In genomic region chr1:210608766-210609165, GRCh38 we compare ENCODE assay signal across 26 cellular contexts.
"Had no signal": no experiment of that assay in that cellular context is flagged by ENCODE, and none has a peak within 500 bp of the region (broad histone marks: within the 10 kb centered on the region; RNA-seq: fewer than 3 reads in every experiment).

No MANE protein-coding gene starts in this region.

- H3K9me3 ChIP-seq: esophagus squamous epithelium, gastrocnemius medialis, left lung had no signal

- H3K27ac ChIP-seq: epithelial cell of prostate, esophagus squamous epithelium, gastrocnemius medialis, heart right ventricle, left lung, lower lobe of right lung had no signal

- H3K4me3 ChIP-seq: esophagus squamous epithelium, gastrocnemius medialis, heart right ventricle, left lung, lower lobe of right lung had no signal

- H3K4me1 Mint-ChIP-seq: endodermal cell; naive thymus-derived CD4-positive, alpha-beta T cell; natural killer cell had no signal

- FAIRE-seq: islet of Langerhans, keratinocyte had no signal

- ATAC-seq: effector memory CD8-positive, alpha-beta T cell; esophagus mucosa; gastrocnemius medialis; heart right ventricle; left cardiac atrium; left lung; left ventricle myocardium superior; lower lobe of right lung; naive thymus-derived CD4-positive, alpha-beta T cell; natural killer cell had no signal

- DNase-seq: cortex of kidney; effector CD8-positive, alpha-beta T cell; effector memory CD8-positive, alpha-beta T cell; endodermal cell; erythroblast; esophagus squamous epithelium; foreskin fibroblast; foreskin melanocyte; gastrocnemius medialis; glutamatergic neuron; head of caudate nucleus; heart right ventricle; hippocampal formation; left cardiac atrium; left lung; left ventricle myocardium superior; lower lobe of right lung; mesendoderm; midbrain; naive thymus-derived CD4-positive, alpha-beta T cell; natural killer cell had no signal

- H3K4me1 ChIP-seq: esophagus squamous epithelium, gastrocnemius medialis, heart right ventricle, left lung, lower lobe of right lung had no signal

- H3K36me3 ChIP-seq: esophagus squamous epithelium, gastrocnemius medialis, heart right ventricle, left lung, lower lobe of right lung had no signal

- H3K27me3 ChIP-seq: esophagus squamous epithelium, gastrocnemius medialis, heart right ventricle, left lung had no signal

- H3K4me3 Mint-ChIP-seq: dendritic cell treated with granulocyte-macrophage colony-stimulating factor and Interleukin-4, amounts not matched to agents 40 ng/mL and 50 ng/mL, for 4 days; effector memory CD8-positive, alpha-beta T cell; endodermal cell; naive thymus-derived CD4-positive, alpha-beta T cell; natural killer cell had no signal

- H3K9me3 Mint-ChIP-seq: endodermal cell had no signal

- H3K27me3 Mint-ChIP-seq: dendritic cell treated with granulocyte-macrophage colony-stimulating factor and Interleukin-4, amounts not matched to agents 40 ng/mL and 50 ng/mL, for 4 days; effector memory CD8-positive, alpha-beta T cell had no signal

- H3K36me3 Mint-ChIP-seq: natural killer cell had no signal

- H3K27ac Mint-ChIP-seq: dendritic cell treated with granulocyte-macrophage colony-stimulating factor and Interleukin-4, amounts not matched to agents 40 ng/mL and 50 ng/mL, for 4 days; effector memory CD8-positive, alpha-beta T cell; endodermal cell; naive thymus-derived CD4-positive, alpha-beta T cell; natural killer cell had no signal
